In the genomic region with DNA sequence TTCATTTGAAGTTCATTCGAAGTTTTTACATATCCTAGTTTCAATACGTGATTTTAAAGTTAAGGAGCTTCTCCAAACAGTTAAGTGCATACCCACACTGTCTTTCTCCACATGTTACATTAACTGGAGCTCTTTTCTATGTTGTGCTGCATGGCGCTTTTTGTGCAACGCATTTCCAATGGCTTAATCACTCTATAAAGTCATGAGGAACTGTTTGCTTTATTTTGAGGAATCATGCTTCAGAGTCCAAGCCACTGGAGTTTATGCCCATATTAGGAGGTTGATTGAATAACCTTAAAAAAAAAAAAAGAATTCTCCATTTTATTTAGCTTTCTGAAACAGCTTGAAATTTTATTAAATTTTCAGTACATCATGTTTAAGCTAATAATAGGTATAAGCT, we compare ENCODE assay signal across 16 cellular contexts.
DNase-seq lines count a peak whose midpoint lies in the region; ATAC-seq and TF ChIP-seq lines count a peak whose summit lies in the region.
"Had no signal": no experiment of that assay in that cellular context is flagged by ENCODE, and none has a peak within 500 bp of the region (broad histone marks: within the 10 kb centered on the region; RNA-seq: fewer than 3 reads in every experiment).

No MANE protein-coding gene starts in this region.

- no peak overlapping the region for H2AFZ ChIP-seq in OCI-LY3 (ENCODE audit: low read depth, low read length)

- H3K36me3 ChIP-seq in OCI-LY3 (replicated peaks; ENCODE audit: low read depth, low read length) (no peaks in the 10 kb centered on the region), gastrocnemius medialis (no peaks in the 10 kb centered on the region)
- H3K36me3 ChIP-seq in naive thymus-derived CD4-positive, alpha-beta T cell (ENCODE audit: control insufficient read depth in 2 of 3, insufficient read depth in 3 of 3, low read length in 3 of 3) = no peaks in the 10 kb centered on the region
- H3K36me3 ChIP-seq: thyroid gland had no signal

- no peaks in the 10 kb centered on the region for H3K9me3 Mint-ChIP-seq in activated T-helper 17 cell treated with anti-CD3 and anti-CD28 coated beads, Interleukin-2, amount 50 U/mL, for 72 hours
- peaks cover 0 to 6% (median 0%) of the 10 kb centered on the region in 11 donors for H3K9me3 Mint-ChIP-seq in naive thymus-derived CD4-positive, alpha-beta T cell
- H3K9me3 Mint-ChIP-seq: activated CD4-positive, alpha-beta memory T cell treated with anti-CD3 and anti-CD28 coated beads for 36 hours; T-helper 1 cell treated with Interleukin-12 subunit alpha and Interleukin-12 subunit beta and Interleukin-4 antibody, amounts not matched to agents 30 μg/mL and 1 μg/mL, for 36 hours had no signal

- peak; percentile 64 for DNase-seq in Daoy (ENCODE audit: low read depth)
- peak; percentile 72 for DNase-seq in epithelial cell of esophagus (ENCODE audit: low read depth)
- peak; percentile 66 for DNase-seq in renal cortical epithelial cell (ENCODE audit: low read depth)
- DNase-seq in SK-N-DZ (ENCODE audit: low spot score) = no peak
- DNase-seq in naive thymus-derived CD4-positive, alpha-beta T cell = no peak
- no peak for DNase-seq in gastrocnemius medialis
- DNase-seq: activated CD4-positive, alpha-beta memory T cell treated with anti-CD3 and anti-CD28 coated beads for 36 hours; activated naive CD4-positive, alpha-beta T cell; midbrain; NCI-H1092; NCI-H526 treated with DMSO at 0.1 percent for 48 hours; retina; thyroid gland had no signal

- no peak overlapping the region for H3K9ac ChIP-seq in OCI-LY3 (ENCODE audit: low read length)

- POLR2A ChIA-PET in naive thymus-derived CD4-positive, alpha-beta T cell (lab: Charles Lee) = interaction anchor here (0.7 to 1.2 kb wide), 2 partner anchors 9 to 146 kb away, joined by 3 to 4 read pairs; no protein-coding TSS in a partner anchor

- H3K4me3 ChIP-seq in OCI-LY3 (ENCODE audit: low read length) (no peak overlapping the region), epithelial cell of esophagus (ENCODE audit: low read length) (no peak overlapping the region), gastrocnemius medialis (no peak overlapping the region)
- no peak overlapping the region for H3K4me3 ChIP-seq in naive thymus-derived CD4-positive, alpha-beta T cell (ENCODE audit: low read length)
- H3K4me3 ChIP-seq: thyroid gland had no signal

- no peak overlapping the region for H3K4me3 Mint-ChIP-seq in activated T-helper 17 cell treated with anti-CD3 and anti-CD28 coated beads, Interleukin-2, amount 50 U/mL, for 72 hours
- no peak overlapping the region for H3K4me3 Mint-ChIP-seq in naive thymus-derived CD4-positive, alpha-beta T cell
- H3K4me3 Mint-ChIP-seq: activated CD4-positive, alpha-beta memory T cell treated with anti-CD3 and anti-CD28 coated beads for 36 hours; T-helper 1 cell treated with Interleukin-12 subunit alpha and Interleukin-12 subunit beta and Interleukin-4 antibody, amounts not matched to agents 30 μg/mL and 1 μg/mL, for 36 hours had no signal

- H3K27me3 ChIP-seq in OCI-LY3 (ENCODE audit: low read depth, low read length) (no peaks in the 10 kb centered on the region), gastrocnemius medialis (no peaks in the 10 kb centered on the region)
- H3K27me3 ChIP-seq in naive thymus-derived CD4-positive, alpha-beta T cell (ENCODE audit: control insufficient read depth in 2 of 2, insufficient read depth in 2 of 2, low read length in 2 of 2) = no peaks in the 10 kb centered on the region
- H3K27me3 ChIP-seq: thyroid gland had no signal

- intact Hi-C loops in naive thymus-derived CD4-positive, alpha-beta T cell (cut with micrococcal nuclease) = no loop called here
- intact Hi-C loops in gastrocnemius medialis (cut with DNase I; ENCODE audit: low total_unique reads) = no loop called here

- ATAC-seq in activated T-helper 17 cell treated with anti-CD3 and anti-CD28 coated beads, Interleukin-2, amount 50 U/mL, for 72 hours (replicated peaks) = no peak
- ATAC-seq in naive thymus-derived CD4-positive, alpha-beta T cell = no peak
- ATAC-seq in gastrocnemius medialis = no peak

- H4K20me1 ChIP-seq in OCI-LY3 (ENCODE audit: insufficient read depth, low read length) = no peaks in the 10 kb centered on the region

- no peaks in the 10 kb centered on the region for H3K79me2 ChIP-seq in OCI-LY3 (ENCODE audit: low read length)

- H3K27ac ChIP-seq in OCI-LY3 (ENCODE audit: low read length) (no peak overlapping the region), gastrocnemius medialis (no peak overlapping the region)
- H3K27ac ChIP-seq in naive thymus-derived CD4-positive, alpha-beta T cell (ENCODE audit: low read depth, low read length) = no peak overlapping the region
- H3K27ac ChIP-seq: thyroid gland had no signal

- peaks cover 42% of the 10 kb centered on the region for H3K4me1 ChIP-seq in OCI-LY3 (ENCODE audit: low read length)
- H3K4me1 ChIP-seq in naive thymus-derived CD4-positive, alpha-beta T cell (ENCODE audit: control insufficient read depth in 2 of 2, insufficient read depth in 2 of 2, low read length in 2 of 2) = no peaks in the 10 kb centered on the region
- peaks cover 7% of the 10 kb centered on the region in 2 donors for H3K4me1 ChIP-seq in gastrocnemius medialis
- H3K4me1 ChIP-seq: thyroid gland had no signal

- H3K36me3 Mint-ChIP-seq in activated T-helper 17 cell treated with anti-CD3 and anti-CD28 coated beads, Interleukin-2, amount 50 U/mL, for 72 hours (ENCODE audit: low read depth) = no peaks in the 10 kb centered on the region
- H3K36me3 Mint-ChIP-seq in naive thymus-derived CD4-positive, alpha-beta T cell = peaks cover 0 to 2% (median under 1%) of the 10 kb centered on the region in 5 donors
- H3K36me3 Mint-ChIP-seq: activated CD4-positive, alpha-beta memory T cell treated with anti-CD3 and anti-CD28 coated beads for 36 hours had no signal

- peak overlapping the region; percentile 41 for H3K4me2 ChIP-seq in OCI-LY3 (ENCODE audit: low read length)

- in situ Hi-C loops in gastrocnemius medialis (cut with MboI; ENCODE audit: low sequenced_read_pairs in 4 of 4) = no loop called here

- no peaks in the 10 kb centered on the region for H3K27me3 Mint-ChIP-seq in activated T-helper 17 cell treated with anti-CD3 and anti-CD28 coated beads, Interleukin-2, amount 50 U/mL, for 72 hours
- peaks cover 0 to 23% (median 0%) of the 10 kb centered on the region in 5 donors for H3K27me3 Mint-ChIP-seq in naive thymus-derived CD4-positive, alpha-beta T cell
- H3K27me3 Mint-ChIP-seq: activated CD4-positive, alpha-beta memory T cell treated with anti-CD3 and anti-CD28 coated beads for 36 hours had no signal

- H3K27ac Mint-ChIP-seq in activated T-helper 17 cell treated with anti-CD3 and anti-CD28 coated beads, Interleukin-2, amount 50 U/mL, for 72 hours = no peak overlapping the region
- H3K27ac Mint-ChIP-seq in naive thymus-derived CD4-positive, alpha-beta T cell = no peak overlapping the region
- H3K27ac Mint-ChIP-seq: activated CD4-positive, alpha-beta memory T cell treated with anti-CD3 and anti-CD28 coated beads for 36 hours; T-helper 1 cell treated with Interleukin-12 subunit alpha and Interleukin-12 subunit beta and Interleukin-4 antibody, amounts not matched to agents 30 μg/mL and 1 μg/mL, for 36 hours had no signal

- H3K4me1 Mint-ChIP-seq in activated T-helper 17 cell treated with anti-CD3 and anti-CD28 coated beads, Interleukin-2, amount 50 U/mL, for 72 hours = peaks cover 4% of the 10 kb centered on the region
- peaks cover 0 to 3% (median 0%) of the 10 kb centered on the region in 7 donors for H3K4me1 Mint-ChIP-seq in naive thymus-derived CD4-positive, alpha-beta T cell

- no peak for TF ChIP-seq POLR2A in gastrocnemius medialis (IDR thresholded peaks at IDR 0.05)

- no peak for TF ChIP-seq CTCF in OCI-LY3 (IDR thresholded peaks at IDR 0.05; ENCODE audit: low read depth, low read length)
- TF ChIP-seq CTCF in epithelial cell of esophagus (IDR thresholded peaks at IDR 0.05; ENCODE audit: insufficient read depth, low read depth, low read length, missing control alignments) = no peak
- TF ChIP-seq CTCF in gastrocnemius medialis (IDR thresholded peaks at IDR 0.05 in 4 of 5, conservative IDR thresholded peaks at IDR 0.05 in 1 of 5) = no peak

- H3K9me3 ChIP-seq in OCI-LY3 (ENCODE audit: insufficient read depth, low read length) = no peaks in the 10 kb centered on the region
- H3K9me3 ChIP-seq in naive thymus-derived CD4-positive, alpha-beta T cell (ENCODE audit: control insufficient read depth in 2 of 3, low read length in 3 of 3) = no peaks in the 10 kb centered on the region
- no peaks in the 10 kb centered on the region for H3K9me3 ChIP-seq in gastrocnemius medialis
- H3K9me3 ChIP-seq: thyroid gland had no signal

- CTCF ChIA-PET in naive thymus-derived CD4-positive, alpha-beta T cell (lab: Charles Lee) = interaction anchor here (0.6 kb wide), 1 partner anchor 50 kb away, joined by 5 read pairs; no protein-coding TSS in a partner anchor

Comparison
In these comparisons a context has a peak if more than half of its experiments do, and no peak if none do; other contexts are left out.
1. DNase-seq: peak in Daoy (single experiment), epithelial cell of esophagus (single experiment) and renal cortical epithelial cell (single experiment); none in SK-N-DZ (single experiment), naive thymus-derived CD4-positive, alpha-beta T cell (0 of 9) and gastrocnemius medialis (0 of 2).